In the genomic region with DNA sequence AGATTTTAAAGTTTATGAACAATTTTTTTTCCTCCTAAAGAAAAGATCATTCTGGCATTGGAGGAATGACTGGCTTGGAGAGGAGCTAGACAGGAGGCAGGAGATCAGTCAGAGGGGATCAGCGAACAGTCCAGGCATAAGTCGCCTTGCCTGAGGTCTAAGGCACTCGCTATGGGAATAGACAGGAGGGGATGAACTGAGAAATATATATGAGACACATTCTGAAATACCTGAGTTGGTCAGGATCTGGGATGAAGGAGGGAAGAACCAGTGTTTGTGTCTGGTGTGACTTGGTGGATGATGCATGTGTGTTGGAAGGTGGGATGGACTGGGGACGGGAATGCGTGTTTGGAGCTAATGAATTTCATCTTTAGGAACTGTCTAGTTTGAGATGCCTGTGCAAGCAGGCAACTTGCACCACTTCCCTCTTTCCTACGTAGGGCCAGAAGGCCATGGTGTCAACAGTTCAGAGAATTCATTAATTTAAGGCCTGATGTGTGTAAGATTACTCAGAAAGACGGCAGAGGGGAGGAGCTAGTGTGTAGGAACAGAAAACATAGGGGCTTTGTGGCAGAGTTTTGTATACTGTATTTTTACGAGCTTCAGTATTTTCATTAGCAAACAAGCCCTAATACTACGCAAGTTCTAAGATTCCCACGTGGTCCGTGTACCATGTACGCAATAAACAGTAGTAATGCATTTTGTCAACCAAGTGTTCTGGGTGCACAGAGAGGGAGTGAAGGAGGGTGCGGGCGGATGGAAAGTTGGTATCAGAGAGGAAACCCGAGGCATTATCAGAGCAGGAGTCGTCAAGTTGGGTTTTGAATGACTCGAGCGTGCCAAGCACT, we compare ENCODE assay signal across 8 cellular contexts. TPM values are rescaled to one million over a fixed set of nuclear protein-coding genes. Genes with fewer than 3 reads are reported as not detected.
DNase-seq lines count a peak whose midpoint lies in the region; ATAC-seq and TF ChIP-seq lines count a peak whose summit lies in the region.

No MANE protein-coding gene starts in this region.

- CTCF ChIA-PET in activated CD4-positive, alpha-beta T cell treated with anti-CD3 and anti-CD28 coated beads, Interleukin-2, amount 10 ng/mL, durations not matched to agents 7 days and 5 days (lab: Charles Lee): interaction anchor here (1.3 kb wide), 1 partner anchor 13 kb away, joined by 3 read pairs; no protein-coding TSS in a partner anchor

- H3K4me3 Mint-ChIP-seq in activated CD4-positive, alpha-beta T cell treated with anti-CD3 and anti-CD28 coated beads, Interleukin-2, amount 10 ng/mL, durations not matched to agents 7 days and 5 days: peak overlapping the region; percentile 86
- peak overlapping the region; percentile 97 for H3K4me3 Mint-ChIP-seq in natural killer cell treated with Interleukin-12 subunit alpha and Interleukin-12 subunit beta and Interleukin-15 and Interleukin-18, amount 100 ng/mL, for 72 hours

- peak overlapping the region; percentile 94 for H3K27ac ChIP-seq in epithelial cell of prostate
- peak overlapping the region; percentile 82 for H3K27ac ChIP-seq in upper lobe of right lung

- H3K27ac Mint-ChIP-seq in activated CD4-positive, alpha-beta T cell treated with anti-CD3 and anti-CD28 coated beads, Interleukin-2, amount 10 ng/mL, durations not matched to agents 7 days and 5 days: peak overlapping the region; percentile 93
- H3K27ac Mint-ChIP-seq in natural killer cell treated with Interleukin-12 subunit alpha and Interleukin-12 subunit beta and Interleukin-15 and Interleukin-18, amount 100 ng/mL, for 72 hours: peak overlapping the region; percentile 88 to 90

- peaks cover 16% of the 10 kb centered on the region for H3K36me3 Mint-ChIP-seq in activated CD4-positive, alpha-beta T cell treated with anti-CD3 and anti-CD28 coated beads, Interleukin-2, amount 10 ng/mL, durations not matched to agents 7 days and 5 days (ENCODE audit: low read depth)
- peaks cover 4% of the 10 kb centered on the region for H3K36me3 Mint-ChIP-seq in natural killer cell treated with Interleukin-12 subunit alpha and Interleukin-12 subunit beta and Interleukin-15 and Interleukin-18, amount 100 ng/mL, for 72 hours

- intact Hi-C loops in upper lobe of right lung (cut with DNase I): no loop called here

- DNase-seq in BE2C (no peak), epithelial cell of prostate (ENCODE audit: low read depth, low spot score) (no peak), upper lobe of right lung (no peak), NCI-H2081 (lab: John Stamatoyannopoulos, UW) (no peak)
- no peak for DNase-seq in Jurkat, Clone E6-1 (ENCODE audit: low read depth, low spot score)
- DNase-seq in activated CD4-positive, alpha-beta T cell treated with anti-CD3 and anti-CD28 coated beads, Interleukin-2, amount 10 ng/mL, durations not matched to agents 7 days and 5 days: no peak
- DNase-seq in natural killer cell treated with Interleukin-12 subunit alpha and Interleukin-12 subunit beta and Interleukin-15 and Interleukin-18, amount 100 ng/mL, for 72 hours (ENCODE audit: low spot score): no peak

- TF ChIP-seq CTCF in BE2C (IDR thresholded peaks at IDR 0.05; ENCODE audit: low read depth, low read length) (no peak), upper lobe of right lung (IDR thresholded peaks at IDR 0.05) (no peak)

- H3K36me3 ChIP-seq in BE2C: peaks cover 20% of the 10 kb centered on the region
- peaks cover 35% of the 10 kb centered on the region for H3K36me3 ChIP-seq in upper lobe of right lung

- H3K4me3 ChIP-seq in BE2C (ENCODE audit: low read depth, low read length): peak overlapping the region; percentile 71
- H3K4me3 ChIP-seq in Jurkat, Clone E6-1 (ENCODE audit: low read length): peak overlapping the region; percentile 74
- peak overlapping the region; percentile 79 for H3K4me3 ChIP-seq in upper lobe of right lung

- POLR2A ChIA-PET in activated CD4-positive, alpha-beta T cell treated with anti-CD3 and anti-CD28 coated beads, Interleukin-2, amount 10 ng/mL, durations not matched to agents 7 days and 5 days (lab: Charles Lee): interaction anchor here (1.0 kb wide), 1 partner anchor 600 kb away, joined by 3 read pairs; the partner anchor contains the start of gene BCAS3

- no peaks in the 10 kb centered on the region for H3K9me3 Mint-ChIP-seq in activated CD4-positive, alpha-beta T cell treated with anti-CD3 and anti-CD28 coated beads, Interleukin-2, amount 10 ng/mL, durations not matched to agents 7 days and 5 days
- no peaks in the 10 kb centered on the region for H3K9me3 Mint-ChIP-seq in natural killer cell treated with Interleukin-12 subunit alpha and Interleukin-12 subunit beta and Interleukin-15 and Interleukin-18, amount 100 ng/mL, for 72 hours

- no peaks in the 10 kb centered on the region for H3K27me3 Mint-ChIP-seq in activated CD4-positive, alpha-beta T cell treated with anti-CD3 and anti-CD28 coated beads, Interleukin-2, amount 10 ng/mL, durations not matched to agents 7 days and 5 days
- H3K27me3 Mint-ChIP-seq in natural killer cell treated with Interleukin-12 subunit alpha and Interleukin-12 subunit beta and Interleukin-15 and Interleukin-18, amount 100 ng/mL, for 72 hours: no peaks in the 10 kb centered on the region

- H3K4me1 Mint-ChIP-seq in activated CD4-positive, alpha-beta T cell treated with anti-CD3 and anti-CD28 coated beads, Interleukin-2, amount 10 ng/mL, durations not matched to agents 7 days and 5 days: peaks cover 38% of the 10 kb centered on the region
- H3K4me1 Mint-ChIP-seq in natural killer cell treated with Interleukin-12 subunit alpha and Interleukin-12 subunit beta and Interleukin-15 and Interleukin-18, amount 100 ng/mL, for 72 hours (ENCODE audit: low read depth in 2 of 2): peaks cover 26 to 27% of the 10 kb centered on the region in 2 donors

- H3K9me3 ChIP-seq in BE2C: no peaks in the 10 kb centered on the region
- no peaks in the 10 kb centered on the region for H3K9me3 ChIP-seq in upper lobe of right lung

- ATAC-seq in GM19455 (IDR thresholded peaks at IDR 0.05; ENCODE audit: unreplicated experiment) (peak; percentile 36), upper lobe of right lung (peak; percentile 40)
- ATAC-seq in natural killer cell treated with Interleukin-12 subunit alpha and Interleukin-12 subunit beta and Interleukin-15 and Interleukin-18, amount 100 ng/mL, for 72 hours: peak; percentile 57 to 64

- H3K27me3 ChIP-seq in BE2C (no peaks in the 10 kb centered on the region), upper lobe of right lung (no peaks in the 10 kb centered on the region)

- no peaks in the 10 kb centered on the region; the same call in 1 of the 2 replicates for H3K4me1 ChIP-seq in BE2C
- H3K4me1 ChIP-seq in upper lobe of right lung: peaks cover 11% of the 10 kb centered on the region

RNA-seq across cellular contexts. Expression of gene HEATR6, which starts 0.8 kb away (rescaled TPM):
- polyA plus RNA-seq in BE2C (2012; ENCODE audit: insufficient read depth, insufficient read length, low read depth): 19.5 TPM
- polyA plus RNA-seq in Jurkat, Clone E6-1 (2012; ENCODE audit: insufficient read depth, insufficient read length): 17.1 TPM
- total RNA-seq in activated CD4-positive, alpha-beta T cell treated with anti-CD3 and anti-CD28 coated beads, Interleukin-2, amount 10 ng/mL, durations not matched to agents 7 days and 5 days: 10 to 100 TPM; 18.7 to 19.0 TPM
- total RNA-seq in natural killer cell treated with Interleukin-12 subunit alpha and Interleukin-12 subunit beta and Interleukin-15 and Interleukin-18, amount 100 ng/mL, for 72 hours: 10 to 100 TPM; 18.5 to 21.3 TPM
- 26.9 TPM for total RNA-seq in upper lobe of right lung
